In the genomic region with DNA sequence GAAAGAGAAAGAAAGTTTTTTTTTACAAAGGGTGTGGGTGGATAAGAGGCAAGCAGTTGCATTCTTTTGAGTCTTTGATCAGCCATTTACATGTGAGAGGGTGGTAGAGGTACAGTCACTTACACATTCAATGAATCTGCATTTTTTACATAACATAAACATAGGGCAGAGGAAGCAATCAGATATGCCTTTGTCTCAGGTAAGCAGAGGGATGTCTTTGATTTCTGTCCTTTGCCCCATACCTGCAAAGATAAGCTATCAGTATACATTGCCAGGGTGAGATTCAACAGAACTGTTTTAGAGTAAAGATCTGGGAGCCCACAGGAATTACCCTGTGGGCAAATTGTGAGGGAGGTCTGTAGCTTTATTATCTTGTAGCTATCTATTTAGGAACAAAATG, we compare ENCODE assay signal across 1 cellular context.
TF ChIP-seq lines count a peak whose summit lies in the region.

No MANE protein-coding gene starts in this region.

TF ChIP-seq in HepG2, 621 proteins besides CTCF, POLR2A, EP300 and RAD21 (continued from another document and continues in another):
- TF ChIP-seq, protein P1, sequence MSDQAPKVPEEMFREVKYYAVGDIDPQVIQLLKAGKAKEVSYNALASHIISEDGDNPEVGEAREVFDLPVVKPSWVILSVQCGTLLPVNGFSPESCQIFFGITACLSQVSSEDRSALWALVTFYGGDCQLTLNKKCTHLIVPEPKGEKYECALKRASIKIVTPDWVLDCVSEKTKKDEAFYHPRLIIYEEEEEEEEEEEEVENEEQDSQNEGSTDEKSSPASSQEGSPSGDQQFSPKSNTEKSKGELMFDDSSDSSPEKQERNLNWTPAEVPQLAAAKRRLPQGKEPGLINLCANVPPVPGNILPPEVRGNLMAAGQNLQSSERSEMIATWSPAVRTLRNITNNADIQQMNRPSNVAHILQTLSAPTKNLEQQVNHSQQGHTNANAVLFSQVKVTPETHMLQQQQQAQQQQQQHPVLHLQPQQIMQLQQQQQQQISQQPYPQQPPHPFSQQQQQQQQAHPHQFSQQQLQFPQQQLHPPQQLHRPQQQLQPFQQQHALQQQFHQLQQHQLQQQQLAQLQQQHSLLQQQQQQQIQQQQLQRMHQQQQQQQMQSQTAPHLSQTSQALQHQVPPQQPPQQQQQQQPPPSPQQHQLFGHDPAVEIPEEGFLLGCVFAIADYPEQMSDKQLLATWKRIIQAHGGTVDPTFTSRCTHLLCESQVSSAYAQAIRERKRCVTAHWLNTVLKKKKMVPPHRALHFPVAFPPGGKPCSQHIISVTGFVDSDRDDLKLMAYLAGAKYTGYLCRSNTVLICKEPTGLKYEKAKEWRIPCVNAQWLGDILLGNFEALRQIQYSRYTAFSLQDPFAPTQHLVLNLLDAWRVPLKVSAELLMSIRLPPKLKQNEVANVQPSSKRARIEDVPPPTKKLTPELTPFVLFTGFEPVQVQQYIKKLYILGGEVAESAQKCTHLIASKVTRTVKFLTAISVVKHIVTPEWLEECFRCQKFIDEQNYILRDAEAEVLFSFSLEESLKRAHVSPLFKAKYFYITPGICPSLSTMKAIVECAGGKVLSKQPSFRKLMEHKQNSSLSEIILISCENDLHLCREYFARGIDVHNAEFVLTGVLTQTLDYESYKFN (CRISPR knock-in tag; conservative IDR thresholded peaks at IDR 0.05) = peak; percentile 70
- no peak for TF ChIP-seq ZNF839 (CRISPR knock-in tag; IDR thresholded peaks at IDR 0.05; ENCODE audit: borderline replicate concordance)
- TF ChIP-seq CEBPG (CRISPR knock-in tag; IDR thresholded peaks at IDR 0.05) = 0 out of 2 replicates have a peak, but pooled peaks have one; percentile 35
- no peak for TF ChIP-seq ZNF598 (CRISPR knock-in tag; IDR thresholded peaks at IDR 0.05; ENCODE audit: borderline replicate concordance)
- no peak for TF ChIP-seq ATF7-NPFF (CRISPR knock-in tag; IDR thresholded peaks at IDR 0.05; ENCODE audit: low read depth)
- TF ChIP-seq EHMT2 (IDR thresholded peaks at IDR 0.05; ENCODE audit: borderline replicate concordance, low read depth, low read length) = no peak
- peak; percentile 67 for TF ChIP-seq CREM (IDR thresholded peaks at IDR 0.05)
- no peak for TF ChIP-seq CREM (CRISPR knock-in tag; IDR thresholded peaks at IDR 0.05)
- TF ChIP-seq HMG20B (CRISPR knock-in tag; conservative IDR thresholded peaks at IDR 0.05) = peak; percentile 85
- TF ChIP-seq, protein P2, sequence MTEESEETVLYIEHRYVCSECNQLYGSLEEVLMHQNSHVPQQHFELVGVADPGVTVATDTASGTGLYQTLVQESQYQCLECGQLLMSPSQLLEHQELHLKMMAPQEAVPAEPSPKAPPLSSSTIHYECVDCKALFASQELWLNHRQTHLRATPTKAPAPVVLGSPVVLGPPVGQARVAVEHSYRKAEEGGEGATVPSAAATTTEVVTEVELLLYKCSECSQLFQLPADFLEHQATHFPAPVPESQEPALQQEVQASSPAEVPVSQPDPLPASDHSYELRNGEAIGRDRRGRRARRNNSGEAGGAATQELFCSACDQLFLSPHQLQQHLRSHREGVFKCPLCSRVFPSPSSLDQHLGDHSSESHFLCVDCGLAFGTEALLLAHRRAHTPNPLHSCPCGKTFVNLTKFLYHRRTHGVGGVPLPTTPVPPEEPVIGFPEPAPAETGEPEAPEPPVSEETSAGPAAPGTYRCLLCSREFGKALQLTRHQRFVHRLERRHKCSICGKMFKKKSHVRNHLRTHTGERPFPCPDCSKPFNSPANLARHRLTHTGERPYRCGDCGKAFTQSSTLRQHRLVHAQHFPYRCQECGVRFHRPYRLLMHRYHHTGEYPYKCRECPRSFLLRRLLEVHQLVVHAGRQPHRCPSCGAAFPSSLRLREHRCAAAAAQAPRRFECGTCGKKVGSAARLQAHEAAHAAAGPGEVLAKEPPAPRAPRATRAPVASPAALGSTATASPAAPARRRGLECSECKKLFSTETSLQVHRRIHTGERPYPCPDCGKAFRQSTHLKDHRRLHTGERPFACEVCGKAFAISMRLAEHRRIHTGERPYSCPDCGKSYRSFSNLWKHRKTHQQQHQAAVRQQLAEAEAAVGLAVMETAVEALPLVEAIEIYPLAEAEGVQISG (CRISPR knock-in tag; IDR thresholded peaks at IDR 0.05) = no peak
- TF ChIP-seq SP5 (CRISPR knock-in tag; IDR thresholded peaks at IDR 0.05; ENCODE audit: borderline replicate concordance, low read depth) = peak; percentile 36; the same call in 1 of the 2 replicates
- no peak for TF ChIP-seq ZBTB21 (CRISPR knock-in tag; IDR thresholded peaks at IDR 0.05)
- TF ChIP-seq, protein P3, sequence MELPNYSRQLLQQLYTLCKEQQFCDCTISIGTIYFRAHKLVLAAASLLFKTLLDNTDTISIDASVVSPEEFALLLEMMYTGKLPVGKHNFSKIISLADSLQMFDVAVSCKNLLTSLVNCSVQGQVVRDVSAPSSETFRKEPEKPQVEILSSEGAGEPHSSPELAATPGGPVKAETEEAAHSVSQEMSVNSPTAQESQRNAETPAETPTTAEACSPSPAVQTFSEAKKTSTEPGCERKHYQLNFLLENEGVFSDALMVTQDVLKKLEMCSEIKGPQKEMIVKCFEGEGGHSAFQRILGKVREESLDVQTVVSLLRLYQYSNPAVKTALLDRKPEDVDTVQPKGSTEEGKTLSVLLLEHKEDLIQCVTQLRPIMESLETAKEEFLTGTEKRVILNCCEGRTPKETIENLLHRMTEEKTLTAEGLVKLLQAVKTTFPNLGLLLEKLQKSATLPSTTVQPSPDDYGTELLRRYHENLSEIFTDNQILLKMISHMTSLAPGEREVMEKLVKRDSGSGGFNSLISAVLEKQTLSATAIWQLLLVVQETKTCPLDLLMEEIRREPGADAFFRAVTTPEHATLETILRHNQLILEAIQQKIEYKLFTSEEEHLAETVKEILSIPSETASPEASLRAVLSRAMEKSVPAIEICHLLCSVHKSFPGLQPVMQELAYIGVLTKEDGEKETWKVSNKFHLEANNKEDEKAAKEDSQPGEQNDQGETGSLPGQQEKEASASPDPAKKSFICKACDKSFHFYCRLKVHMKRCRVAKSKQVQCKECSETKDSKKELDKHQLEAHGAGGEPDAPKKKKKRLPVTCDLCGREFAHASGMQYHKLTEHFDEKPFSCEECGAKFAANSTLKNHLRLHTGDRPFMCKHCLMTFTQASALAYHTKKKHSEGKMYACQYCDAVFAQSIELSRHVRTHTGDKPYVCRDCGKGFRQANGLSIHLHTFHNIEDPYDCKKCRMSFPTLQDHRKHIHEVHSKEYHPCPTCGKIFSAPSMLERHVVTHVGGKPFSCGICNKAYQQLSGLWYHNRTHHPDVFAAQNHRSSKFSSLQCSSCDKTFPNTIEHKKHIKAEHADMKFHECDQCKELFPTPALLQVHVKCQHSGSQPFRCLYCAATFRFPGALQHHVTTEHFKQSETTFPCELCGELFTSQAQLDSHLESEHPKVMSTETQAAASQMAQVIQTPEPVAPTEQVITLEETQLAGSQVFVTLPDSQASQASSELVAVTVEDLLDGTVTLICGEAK (IDR thresholded peaks at IDR 0.05) = no peak
- TF ChIP-seq, protein P3 (CRISPR knock-in tag; IDR thresholded peaks at IDR 0.05) = no peak
- TF ChIP-seq ZNF331 (CRISPR knock-in tag; IDR thresholded peaks at IDR 0.05) = 0 out of 2 replicates have a peak, but pooled peaks have one; percentile 2
- TF ChIP-seq FOXP1 (IDR thresholded peaks at IDR 0.05) = no peak
- TF ChIP-seq FOXP1 (CRISPR knock-in tag; IDR thresholded peaks at IDR 0.05) = peak; percentile 37; the same call in 1 of the 2 replicates
- TF ChIP-seq ZNF558 (CRISPR knock-in tag; IDR thresholded peaks at IDR 0.05; ENCODE audit: borderline replicate concordance) = no peak
- no peak for TF ChIP-seq JUND (CRISPR knock-in tag; IDR thresholded peaks at IDR 0.05)
- no peak for TF ChIP-seq NFKB2 (CRISPR knock-in tag; IDR thresholded peaks at IDR 0.05; ENCODE audit: borderline replicate concordance)
- TF ChIP-seq, protein P4, sequence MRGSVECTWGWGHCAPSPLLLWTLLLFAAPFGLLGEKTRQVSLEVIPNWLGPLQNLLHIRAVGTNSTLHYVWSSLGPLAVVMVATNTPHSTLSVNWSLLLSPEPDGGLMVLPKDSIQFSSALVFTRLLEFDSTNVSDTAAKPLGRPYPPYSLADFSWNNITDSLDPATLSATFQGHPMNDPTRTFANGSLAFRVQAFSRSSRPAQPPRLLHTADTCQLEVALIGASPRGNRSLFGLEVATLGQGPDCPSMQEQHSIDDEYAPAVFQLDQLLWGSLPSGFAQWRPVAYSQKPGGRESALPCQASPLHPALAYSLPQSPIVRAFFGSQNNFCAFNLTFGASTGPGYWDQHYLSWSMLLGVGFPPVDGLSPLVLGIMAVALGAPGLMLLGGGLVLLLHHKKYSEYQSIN (CRISPR knock-in tag; IDR thresholded peaks at IDR 0.05; ENCODE audit: borderline replicate concordance) = no peak
- TF ChIP-seq RCOR2 (CRISPR knock-in tag; IDR thresholded peaks at IDR 0.05) = peak; percentile 12; the same call in 1 of the 2 replicates
- TF ChIP-seq TCF7 (IDR thresholded peaks at IDR 0.05; ENCODE audit: low read depth) = peak; percentile 80; the same call in 1 of the 2 replicates
- TF ChIP-seq ETV5 (CRISPR knock-in tag; IDR thresholded peaks at IDR 0.05; ENCODE audit: borderline replicate concordance) = no peak
- peak; percentile 56 for TF ChIP-seq RXRB (CRISPR knock-in tag; IDR thresholded peaks at IDR 0.05; ENCODE audit: borderline replicate concordance)
- no peak for TF ChIP-seq HOXA7 (CRISPR knock-in tag; IDR thresholded peaks at IDR 0.05)
- no peak for TF ChIP-seq ZNF605 (CRISPR knock-in tag; IDR thresholded peaks at IDR 0.05)
- TF ChIP-seq NR2F6 (IDR thresholded peaks at IDR 0.05) = peak; percentile 41; the same call in 1 of the 2 replicates
- TF ChIP-seq NR2F6 (CRISPR knock-in tag; IDR thresholded peaks at IDR 0.05) = 0 out of 2 replicates have a peak, but pooled peaks have one; percentile 34
- TF ChIP-seq ELF3 (CRISPR knock-in tag; IDR thresholded peaks at IDR 0.05) = peak; percentile 18; the same call in 1 of the 2 replicates
- TF ChIP-seq MEIS2 (CRISPR knock-in tag; IDR thresholded peaks at IDR 0.05) = no peak
- TF ChIP-seq FOXA3 (CRISPR knock-in tag; IDR thresholded peaks at IDR 0.05) = peak; percentile 40; the same call in 1 of the 2 replicates
- TF ChIP-seq PAX8 (CRISPR knock-in tag; IDR thresholded peaks at IDR 0.05; ENCODE audit: borderline replicate concordance) = no peak
- TF ChIP-seq, protein P5, sequence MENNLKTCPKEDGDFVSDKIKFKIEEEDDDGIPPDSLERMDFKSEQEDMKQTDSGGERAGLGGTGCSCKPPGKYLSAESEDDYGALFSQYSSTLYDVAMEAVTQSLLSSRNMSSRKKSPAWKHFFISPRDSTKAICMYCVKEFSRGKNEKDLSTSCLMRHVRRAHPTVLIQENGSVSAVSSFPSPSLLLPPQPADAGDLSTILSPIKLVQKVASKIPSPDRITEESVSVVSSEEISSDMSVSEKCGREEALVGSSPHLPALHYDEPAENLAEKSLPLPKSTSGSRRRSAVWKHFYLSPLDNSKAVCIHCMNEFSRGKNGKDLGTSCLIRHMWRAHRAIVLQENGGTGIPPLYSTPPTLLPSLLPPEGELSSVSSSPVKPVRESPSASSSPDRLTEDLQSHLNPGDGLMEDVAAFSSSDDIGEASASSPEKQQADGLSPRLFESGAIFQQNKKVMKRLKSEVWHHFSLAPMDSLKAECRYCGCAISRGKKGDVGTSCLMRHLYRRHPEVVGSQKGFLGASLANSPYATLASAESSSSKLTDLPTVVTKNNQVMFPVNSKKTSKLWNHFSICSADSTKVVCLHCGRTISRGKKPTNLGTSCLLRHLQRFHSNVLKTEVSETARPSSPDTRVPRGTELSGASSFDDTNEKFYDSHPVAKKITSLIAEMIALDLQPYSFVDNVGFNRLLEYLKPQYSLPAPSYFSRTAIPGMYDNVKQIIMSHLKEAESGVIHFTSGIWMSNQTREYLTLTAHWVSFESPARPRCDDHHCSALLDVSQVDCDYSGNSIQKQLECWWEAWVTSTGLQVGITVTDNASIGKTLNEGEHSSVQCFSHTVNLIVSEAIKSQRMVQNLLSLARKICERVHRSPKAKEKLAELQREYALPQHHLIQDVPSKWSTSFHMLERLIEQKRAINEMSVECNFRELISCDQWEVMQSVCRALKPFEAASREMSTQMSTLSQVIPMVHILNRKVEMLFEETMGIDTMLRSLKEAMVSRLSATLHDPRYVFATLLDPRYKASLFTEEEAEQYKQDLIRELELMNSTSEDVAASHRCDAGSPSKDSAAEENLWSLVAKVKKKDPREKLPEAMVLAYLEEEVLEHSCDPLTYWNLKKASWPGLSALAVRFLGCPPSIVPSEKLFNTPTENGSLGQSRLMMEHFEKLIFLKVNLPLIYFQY (CRISPR knock-in tag; IDR thresholded peaks at IDR 0.05; ENCODE audit: borderline replicate concordance) = no peak
- peak; percentile 28; the same call in 1 of the 2 replicates for TF ChIP-seq SIX1 (CRISPR knock-in tag; IDR thresholded peaks at IDR 0.05; ENCODE audit: borderline replicate concordance)
- TF ChIP-seq, protein P6, sequence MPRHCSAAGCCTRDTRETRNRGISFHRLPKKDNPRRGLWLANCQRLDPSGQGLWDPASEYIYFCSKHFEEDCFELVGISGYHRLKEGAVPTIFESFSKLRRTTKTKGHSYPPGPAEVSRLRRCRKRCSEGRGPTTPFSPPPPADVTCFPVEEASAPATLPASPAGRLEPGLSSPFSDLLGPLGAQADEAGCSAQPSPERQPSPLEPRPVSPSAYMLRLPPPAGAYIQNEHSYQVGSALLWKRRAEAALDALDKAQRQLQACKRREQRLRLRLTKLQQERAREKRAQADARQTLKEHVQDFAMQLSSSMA (CRISPR knock-in tag; IDR thresholded peaks at IDR 0.05) = no peak
- TF ChIP-seq SMARCE1 (IDR thresholded peaks at IDR 0.05; ENCODE audit: borderline replicate concordance) = no peak
- peak; percentile 76 for TF ChIP-seq TEAD3 (CRISPR knock-in tag; optimal IDR thresholded peaks at IDR 0.05; ENCODE audit: borderline replicate concordance)
- no peak for TF ChIP-seq JARID2 (CRISPR knock-in tag; IDR thresholded peaks at IDR 0.05; ENCODE audit: insufficient replicate concordance)
- no peak for TF ChIP-seq THYN1 (CRISPR knock-in tag; IDR thresholded peaks at IDR 0.05; ENCODE audit: borderline replicate concordance, low read depth)
